Comparison of ENCODE assay signal across 18 cellular contexts in genomic region chr5:105872569-105873270, GRCh38.
"Had no signal": no experiment of that assay in that cellular context is flagged by ENCODE, and none has a peak within 500 bp of the region (broad histone marks: within the 10 kb centered on the region; RNA-seq: fewer than 3 reads in every experiment).

No MANE protein-coding gene starts in this region.

- H3K36me3 Mint-ChIP-seq: activated naive CD8-positive, alpha-beta T cell treated with anti-CD3 and anti-CD28 coated beads, Interleukin-2, amount 10 ng/mL, durations not matched to agents 7 days and 5 days; brain; naive B cell; WTC11 had no signal

- DNase-seq: activated naive CD4-positive, alpha-beta T cell treated with anti-CD3 and anti-CD28 coated beads for 36 hours; activated naive CD8-positive, alpha-beta T cell treated with anti-CD3 and anti-CD28 coated beads, Interleukin-2, amount 10 ng/mL, durations not matched to agents 7 days and 5 days; activated T-cell treated with anti-CD3 and anti-CD28 coated beads, Interleukin-2, amount 50 U/mL, for 48 hours; dermis blood vessel endothelial cell; effector CD8-positive, alpha-beta T cell; erythroblast; glutamatergic neuron; hippocampal formation; naive B cell; nucleus accumbens; small intestine; stimulated activated CD4-positive, alpha-beta T cell treated with anti-CD3 and anti-CD28 coated beads, Interleukin-2, amount 100 ng/mL, for 48 hours; stimulated activated naive CD4-positive, alpha-beta T cell; T1000 had no signal

- H3K27ac Mint-ChIP-seq: activated naive CD4-positive, alpha-beta T cell treated with anti-CD3 and anti-CD28 coated beads for 36 hours; activated naive CD8-positive, alpha-beta T cell treated with anti-CD3 and anti-CD28 coated beads, Interleukin-2, amount 10 ng/mL, durations not matched to agents 7 days and 5 days; brain; naive B cell; T-helper 1 cell treated with Interleukin-12 subunit alpha and Interleukin-12 subunit beta and Interleukin-4 antibody, amounts not matched to agents 30 μg/mL and 1 μg/mL, for 36 hours; WTC11 had no signal

- FAIRE-seq: frontal cortex, small intestine had no signal

- H3K9me3 Mint-ChIP-seq: WTC11 had no signal

- H3K27me3 Mint-ChIP-seq: activated naive CD8-positive, alpha-beta T cell treated with anti-CD3 and anti-CD28 coated beads, Interleukin-2, amount 10 ng/mL, durations not matched to agents 7 days and 5 days; naive B cell had no signal

- H3K4me3 Mint-ChIP-seq: activated naive CD4-positive, alpha-beta T cell treated with anti-CD3 and anti-CD28 coated beads for 36 hours; activated naive CD8-positive, alpha-beta T cell treated with anti-CD3 and anti-CD28 coated beads, Interleukin-2, amount 10 ng/mL, durations not matched to agents 7 days and 5 days; brain; naive B cell; T-helper 1 cell treated with Interleukin-12 subunit alpha and Interleukin-12 subunit beta and Interleukin-4 antibody, amounts not matched to agents 30 μg/mL and 1 μg/mL, for 36 hours; WTC11 had no signal

- H3K4me1 Mint-ChIP-seq: activated naive CD8-positive, alpha-beta T cell treated with anti-CD3 and anti-CD28 coated beads, Interleukin-2, amount 10 ng/mL, durations not matched to agents 7 days and 5 days; brain; naive B cell; WTC11 had no signal
